15 cellular contexts compared by ENCODE assay signal in genomic region chr5:161372682-161373344, GRCh38.
DNase-seq lines count a peak whose midpoint lies in the region; ATAC-seq and TF ChIP-seq lines count a peak whose summit lies in the region.
"Had no signal": no experiment of that assay in that cellular context is flagged by ENCODE, and none has a peak within 500 bp of the region (broad histone marks: within the 10 kb centered on the region; RNA-seq: fewer than 3 reads in every experiment).

No MANE protein-coding gene starts in this region.

- in situ Hi-C loops in G401 (cut with HindIII; ENCODE audit: low sequenced_read_pairs), result no loop called here

- no peak overlapping the region for H3K4me3 Mint-ChIP-seq in MCF 10A (ENCODE audit: unreplicated experiment)
- H3K4me3 Mint-ChIP-seq: activated naive CD8-positive, alpha-beta T cell; CD8-positive, alpha-beta T cell had no signal

- no peak overlapping the region for H3K27ac Mint-ChIP-seq in MCF 10A (ENCODE audit: low read depth, unreplicated experiment)
- H3K27ac Mint-ChIP-seq: activated naive CD8-positive, alpha-beta T cell; CD8-positive, alpha-beta T cell had no signal

- TF ChIP-seq CTCF in MCF 10A (IDR thresholded peaks at IDR 0.05; ENCODE audit: unreplicated experiment), result no peak

- no peaks in the 10 kb centered on the region for H3K9me3 Mint-ChIP-seq in MCF 10A (ENCODE audit: unreplicated experiment)

- CTCF ChIA-PET in MCF 10A (lab: Yijun Ruan, JAX), result no interaction called here

- peaks cover 87% of the 10 kb centered on the region for H3K27me3 Mint-ChIP-seq in MCF 10A (ENCODE audit: insufficient read depth, unreplicated experiment)
- H3K27me3 Mint-ChIP-seq: activated naive CD8-positive, alpha-beta T cell had no signal

- ATAC-seq in GM19035 (IDR thresholded peaks at IDR 0.05; ENCODE audit: unreplicated experiment) (peak; percentile 78), HG02852 (IDR thresholded peaks at IDR 0.05; ENCODE audit: unreplicated experiment) (peak; percentile 83), HG03575 (IDR thresholded peaks at IDR 0.05; ENCODE audit: extremely low read depth, insufficient number of reproducible peaks, low FRiP score, unreplicated experiment) (peak; percentile 71)
- ATAC-seq: CD8-positive, alpha-beta T cell; K562 had no signal

- no peaks in the 10 kb centered on the region for H3K36me3 Mint-ChIP-seq in MCF 10A (ENCODE audit: insufficient read depth, unreplicated experiment)
- H3K36me3 Mint-ChIP-seq: activated naive CD8-positive, alpha-beta T cell; CD8-positive, alpha-beta T cell had no signal

- intact Hi-C loops in MCF 10A (cut with micrococcal nuclease), result no loop called here

- no TSS peak for BruUV-seq in MCF 10A (replicated peaks; lab: Mats Ljungman, UMichigan)

- POLR2A ChIA-PET in MCF 10A (lab: Yijun Ruan, JAX), result no interaction called here

- no peaks in the 10 kb centered on the region for H3K4me1 Mint-ChIP-seq in MCF 10A (ENCODE audit: insufficient read depth, unreplicated experiment)

- DNase-seq in G401 (ENCODE audit: low spot score), result peak; percentile 82
- DNase-seq in stimulated activated CD4-positive, alpha-beta T cell treated with anti-CD3 and anti-CD28 coated beads, Interleukin-1b, Interleukin-23, amount 100 ng/mL, for 48 hours, result no peak
- no peak for DNase-seq in activated effector memory CD4-positive, alpha-beta T cell treated with Interleukin-2 at 50 U/mL for 16 hours
- DNase-seq in MCF 10A (ENCODE audit: unreplicated experiment), result no peak
- no peak for DNase-seq in NCI-H187 (lab: John Stamatoyannopoulos, UW)
- DNase-seq: CD8-positive, alpha-beta T cell; foreskin melanocyte; NCI-H1417 treated with DMSO at 0.1 percent for 48 hours; NCI-H774; occipital lobe had no signal
